8 cellular contexts compared by ENCODE assay signal in genomic region chr6:125888989-125889656, GRCh38.
DNase-seq lines count a peak whose midpoint lies in the region; ATAC-seq, FAIRE-seq and TF ChIP-seq lines count a peak whose summit lies in the region.

No MANE protein-coding gene starts in this region.

- TF ChIP-seq POLR2A in GM12892 (IDR thresholded peaks at IDR 0.05; ENCODE audit: low read depth, low read length) = no peak

- no peaks in the 10 kb centered on the region for H3K9me3 ChIP-seq in A673 (ENCODE audit: low read depth, low read length, poor library complexity, severe bottlenecking)

- POLR2A ChIA-PET in A673 (lab: Charles Lee; ENCODE audit: low non-redundant PET) = no interaction called here

- H3K4me1 ChIP-seq in A673 (ENCODE audit: insufficient read depth, low read length, poor library complexity, severe bottlenecking) = no peaks in the 10 kb centered on the region

- TF ChIP-seq CTCF in A673 (conservative IDR thresholded peaks at IDR 0.05; ENCODE audit: low read depth, low read length) (peak; percentile 70), fibroblast of villous mesenchyme (IDR thresholded peaks at IDR 0.05; ENCODE audit: insufficient read depth, low read depth, low read length) (peak; percentile 66)

- DNase-seq in A673 (ENCODE audit: low spot score) = peak; percentile 58
- no peak for DNase-seq in GM12892 (ENCODE audit: insufficient read length)
- peak; percentile 41 for DNase-seq in RPMI7951 (ENCODE audit: low read depth)
- DNase-seq in fibroblast of villous mesenchyme (ENCODE audit: low read depth) = peak; percentile 71
- DNase-seq in UCSD-AML1 (lab: John Stamatoyannopoulos, UW; ENCODE audit: unreplicated experiment) = no peak
- no peak for DNase-seq in NCI-H1048 (lab: John Stamatoyannopoulos, UW)

- intact Hi-C loops in A673 (cut with micrococcal nuclease; ENCODE audit: unreplicated experiment) = no loop called here

- ATAC-seq in HG02678 (IDR thresholded peaks at IDR 0.05; ENCODE audit: unreplicated experiment) (no peak), HG03565 (IDR thresholded peaks at IDR 0.05; ENCODE audit: unreplicated experiment) (no peak)

- H3K36me3 ChIP-seq in A673 (ENCODE audit: insufficient read depth, low read length, poor library complexity, severe bottlenecking) = peaks cover 21% of the 10 kb centered on the region

- H3K27ac ChIP-seq in A673 (ENCODE audit: low read depth, low read length, poor library complexity, severe bottlenecking) = no peak overlapping the region

- no peaks in the 10 kb centered on the region for H3K27me3 ChIP-seq in A673 (replicated peaks; ENCODE audit: insufficient read depth, low read depth, low read length, poor library complexity)

- peak; percentile 24 for FAIRE-seq in GM12892 (lab: Jason Lieb, UNC)

- CTCF ChIA-PET in A673 (lab: Charles Lee) = no interaction called here

- BruUV-seq in A673 (replicated peaks; lab: Mats Ljungman, UMichigan) = TSS peak; percentile 52

- no peak overlapping the region for H3K4me3 ChIP-seq in A673 (ENCODE audit: low read depth, low read length, poor library complexity, severe bottlenecking)
- H3K4me3 ChIP-seq in fibroblast of villous mesenchyme (ENCODE audit: low read depth, low read length) = no peak overlapping the region

Comparison
In these comparisons a context has a peak if more than half of its experiments do, and no peak if none do; other contexts are left out.
1. DNase-seq: peak in A673 (single experiment), RPMI7951 (single experiment) and fibroblast of villous mesenchyme (single experiment); none in GM12892 (single experiment), UCSD-AML1 (single experiment) and NCI-H1048 (single experiment).